ENCODE assay signal across 1 cellular context in genomic region chr17:49749730-49750129, GRCh38.
TF ChIP-seq lines count a peak whose summit lies in the region.

No MANE protein-coding gene starts in this region.

TF ChIP-seq in GM12878, 131 proteins besides CTCF, POLR2A, EP300 and RAD21:
- no peak for TF ChIP-seq EGR1 (IDR thresholded peaks at IDR 0.05; ENCODE audit: borderline replicate concordance in 1 of 2, low read depth in 2 of 2, low read length in 2 of 2)
- no peak for TF ChIP-seq HDAC6 (IDR thresholded peaks at IDR 0.05; ENCODE audit: unreplicated experiment)
- TF ChIP-seq RFX5 (IDR thresholded peaks at IDR 0.05; ENCODE audit: low read depth, low read length) = no peak
- no peak for TF ChIP-seq REST (IDR thresholded peaks at IDR 0.05; ENCODE audit: low read depth, low read length)
- no peak for TF ChIP-seq ZNF24 (IDR thresholded peaks at IDR 0.05)
- TF ChIP-seq SREBF2 (IDR thresholded peaks at IDR 0.05; ENCODE audit: low read length) = no peak
- TF ChIP-seq ZBTB4 (CRISPR knock-in tag; IDR thresholded peaks at IDR 0.05) = no peak
- no peak for TF ChIP-seq CREB1 (IDR thresholded peaks at IDR 0.05; ENCODE audit: low read depth)
- no peak for TF ChIP-seq NFXL1 (IDR thresholded peaks at IDR 0.05; ENCODE audit: borderline replicate concordance)
- TF ChIP-seq YY1 (IDR thresholded peaks at IDR 0.05; ENCODE audit: low read depth, low read length) = no peak
- no peak for TF ChIP-seq LARP7 (IDR thresholded peaks at IDR 0.05)
- no peak for TF ChIP-seq CHD1 (IDR thresholded peaks at IDR 0.05; ENCODE audit: low read depth, low read length)
- TF ChIP-seq BCL11A (IDR thresholded peaks at IDR 0.05; ENCODE audit: low read depth, low read length) = no peak
- TF ChIP-seq E2F8 (IDR thresholded peaks at IDR 0.05; ENCODE audit: low read depth, partially characterized antibody) = no peak
- no peak for TF ChIP-seq PRDM15 (CRISPR knock-in tag; IDR thresholded peaks at IDR 0.05)
- no peak for TF ChIP-seq SIX5 (IDR thresholded peaks at IDR 0.05; ENCODE audit: low read depth, low read length, severe bottlenecking)
- TF ChIP-seq ATF7 (IDR thresholded peaks at IDR 0.05; ENCODE audit: low read depth) = no peak
- TF ChIP-seq CREM (IDR thresholded peaks at IDR 0.05; ENCODE audit: low read depth) = no peak
- TF ChIP-seq CBX3 (IDR thresholded peaks at IDR 0.05; ENCODE audit: borderline replicate concordance, low read depth) = no peak
- no peak for TF ChIP-seq RCOR1 (conservative IDR thresholded peaks at IDR 0.05; ENCODE audit: low read depth, low read length)
